In genomic region chr5:45793638-45794532, GRCh38 we compare ENCODE assay signal across 11 cellular contexts.
DNase-seq lines count a peak whose midpoint lies in the region; ATAC-seq, FAIRE-seq and TF ChIP-seq lines count a peak whose summit lies in the region.
"Had no signal": no experiment of that assay in that cellular context is flagged by ENCODE, and none has a peak within 500 bp of the region (broad histone marks: within the 10 kb centered on the region; RNA-seq: fewer than 3 reads in every experiment).

No MANE protein-coding gene starts in this region.

- H3K4me3 ChIP-seq in trophoblast cell (ENCODE audit: low read depth, low read length) (no peak overlapping the region), lower leg skin (ENCODE audit: low read depth, poor library complexity, severe bottlenecking) (no peak overlapping the region), adrenal gland (no peak overlapping the region)

- DNase-seq in H54 (ENCODE audit: insufficient read length, low spot score), result no peak
- DNase-seq in trophoblast cell, result no peak
- no peak for DNase-seq in DMS53 (lab: John Stamatoyannopoulos, UW)
- no peak for DNase-seq in lower leg skin (ENCODE audit: low spot score in 2 of 2)
- no peak for DNase-seq in GM19238 (ENCODE audit: insufficient read length, low spot score)
- DNase-seq in adrenal gland, result no peak
- DNase-seq: anterior cingulate cortex, small intestine had no signal

- H2BK12ac ChIP-seq in trophoblast cell (ENCODE audit: low read length), result no peak overlapping the region

- no peak overlapping the region for H3K23ac ChIP-seq in trophoblast cell (ENCODE audit: low read length)

- H3K14ac ChIP-seq in trophoblast cell (ENCODE audit: low read length), result no peak overlapping the region

- no peak overlapping the region for H2AFZ ChIP-seq in trophoblast cell (ENCODE audit: insufficient read depth, low read length, poor library complexity)

- H4K12ac ChIP-seq in trophoblast cell (ENCODE audit: low read depth, low read length), result no peak overlapping the region

- H2BK120ac ChIP-seq in trophoblast cell (ENCODE audit: insufficient read depth, low read length, poor library complexity), result no peak overlapping the region

- no peak overlapping the region for H4K8ac ChIP-seq in trophoblast cell (ENCODE audit: low read depth, low read length)

- H2AK5ac ChIP-seq in trophoblast cell (ENCODE audit: low read length), result no peak overlapping the region

- H3K9me3 ChIP-seq in trophoblast cell (ENCODE audit: insufficient read depth, low read depth, low read length) (no peaks in the 10 kb centered on the region), adrenal gland (replicated peaks in 1 of 3) (no peaks in the 10 kb centered on the region)

- H3K36me3 ChIP-seq in trophoblast cell (ENCODE audit: control insufficient read depth in 1 of 2, insufficient read depth in 2 of 2, low read length in 2 of 2), result no peaks in the 10 kb centered on the region
- H3K36me3 ChIP-seq in adrenal gland (replicated peaks in 1 of 2), result no peaks in the 10 kb centered on the region

- H3K27ac ChIP-seq in trophoblast cell (ENCODE audit: low read depth, low read length) (peak overlapping the region; percentile 14), adrenal gland (no peak overlapping the region)

- ATAC-seq in GM18909 (IDR thresholded peaks at IDR 0.05; ENCODE audit: poor library complexity, unreplicated experiment), result peak; percentile 82
- ATAC-seq in HG03378 (IDR thresholded peaks at IDR 0.05; ENCODE audit: unreplicated experiment), result peak; percentile 88
- ATAC-seq: SK-N-SH treated with all-trans-retinoic acid at 6 μM for 48 hours had no signal

- no peak overlapping the region for H3K18ac ChIP-seq in trophoblast cell (ENCODE audit: low read length)

- H3K79me2 ChIP-seq in trophoblast cell (ENCODE audit: control insufficient read depth, insufficient read depth, low read length, poor library complexity), result no peaks in the 10 kb centered on the region

- H3K4ac ChIP-seq in trophoblast cell (ENCODE audit: low read depth, low read length), result no peak overlapping the region

- TF ChIP-seq CTCF in lower leg skin (IDR thresholded peaks at IDR 0.05) (no peak), adrenal gland (IDR thresholded peaks at IDR 0.05) (no peak)

- no peak overlapping the region for H2BK5ac ChIP-seq in trophoblast cell (ENCODE audit: low read depth, low read length, poor library complexity)

- H3K4me2 ChIP-seq in trophoblast cell (ENCODE audit: low read length), result no peak overlapping the region

- WGBS in trophoblast cell (ENCODE audit: extremely low coverage, insufficient coverage, insufficient read length), result no CpG with 5 or more reads among the region's 9 CpGs
- 82% methylated on average over 9 of the region's 9 CpGs for WGBS in lower leg skin, 2 donors
- 74 to 82% (median 80%) methylated on average over 9 of the region's 9 CpGs for WGBS in adrenal gland, 4 donors

- peak; percentile 93 for FAIRE-seq in H54 (lab: Jason Lieb, UNC)
- FAIRE-seq: small intestine had no signal

- H3K79me1 ChIP-seq in trophoblast cell (ENCODE audit: low read length), result no peaks in the 10 kb centered on the region

- TF ChIP-seq POLR2A in H54 (IDR thresholded peaks at IDR 0.05; ENCODE audit: low read depth, low read length), result no peak
- no peak for TF ChIP-seq POLR2A in lower leg skin (IDR thresholded peaks at IDR 0.05)
- no peak for TF ChIP-seq POLR2A in adrenal gland (IDR thresholded peaks at IDR 0.05)

- H4K91ac ChIP-seq in trophoblast cell (ENCODE audit: low read depth, low read length), result no peak overlapping the region

- no peaks in the 10 kb centered on the region for H3K4me1 ChIP-seq in trophoblast cell (ENCODE audit: control insufficient read depth in 1 of 2, insufficient read depth in 2 of 2, low read length in 2 of 2)
- H3K4me1 ChIP-seq in adrenal gland (replicated peaks in 1 of 2), result no peaks in the 10 kb centered on the region

- intact Hi-C loops in lower leg skin (cut with DNase I; ENCODE audit: low total_unique reads) (no loop called here), adrenal gland (cut with DNase I) (no loop called here)

- H3K27me3 ChIP-seq in trophoblast cell (ENCODE audit: insufficient read depth, low read length) (no peaks in the 10 kb centered on the region), adrenal gland (no peaks in the 10 kb centered on the region)

- no peak overlapping the region for H3K9ac ChIP-seq in trophoblast cell (ENCODE audit: low read length)
